Comparison of ENCODE assay signal across 11 cellular contexts in genomic region chr12:5944688-5945070, GRCh38. TPM values are rescaled to one million over a fixed set of nuclear protein-coding genes. Genes with fewer than 3 reads are reported as not detected.
DNase-seq lines count a peak whose midpoint lies in the region; ATAC-seq and TF ChIP-seq lines count a peak whose summit lies in the region.
"Had no signal": no experiment of that assay in that cellular context is flagged by ENCODE, and none has a peak within 500 bp of the region (broad histone marks: within the 10 kb centered on the region; RNA-seq: fewer than 3 reads in every experiment).

No MANE protein-coding gene starts in this region.

- no peak overlapping the region for H3K9ac ChIP-seq in PC-3 (ENCODE audit: low read length)

- intact Hi-C loops in PC-3 (cut with micrococcal nuclease) (no loop called here), prostate gland (cut with DNase I) (no loop called here)

- POLR2A ChIA-PET in BJ (lab: Charles Lee) (no interaction called here), PC-3 (lab: Charles Lee; ENCODE audit: unreplicated experiment) (no interaction called here)

- no peak overlapping the region for H3K27ac ChIP-seq in PC-3 (ENCODE audit: low read length)
- H3K27ac ChIP-seq in prostate gland = no peak overlapping the region

- WGBS in prostate gland = 11% methylated on average over 12 of the region's 12 CpGs

- H3K4me2 ChIP-seq in PC-3 (ENCODE audit: low read length) = peak overlapping the region; percentile 44

- no TSS peak for BruUV-seq in PC-3 (replicated peaks; lab: Mats Ljungman, UMichigan)

- DNase-seq in BJ (ENCODE audit: low read depth) = no peak
- DNase-seq in PC-3 = no peak
- no peak for DNase-seq in fibroblast of villous mesenchyme (ENCODE audit: low read depth)
- DNase-seq in prostate gland (ENCODE audit: low spot score) = no peak
- DNase-seq in C1 segment of cervical spinal cord (lab: John Stamatoyannopoulos, UW) = no peak
- no peak for DNase-seq in NK-92 treated with Interleukin-12 subunit alpha and Interleukin-12 subunit beta, amount 100 ng/mL, for 24 hours (lab: John Stamatoyannopoulos, UW)
- no peak for DNase-seq in NCI-H187 (lab: John Stamatoyannopoulos, UW)
- DNase-seq: activated naive CD4-positive, alpha-beta T cell treated with anti-CD3 and anti-CD28 coated beads, Interleukin-2, amount 10 ng/mL, durations not matched to agents 7 days and 5 days; DMS53; NCI-H524 treated with DMSO at 0.1 percent for 48 hours had no signal

- H3K27me3 ChIP-seq in BJ (ENCODE audit: control insufficient read depth, insufficient read depth, low read length) (peaks cover 18% of the 10 kb centered on the region), PC-3 (ENCODE audit: low read length) (peaks cover 58% of the 10 kb centered on the region), prostate gland (replicated peaks; ENCODE audit: insufficient read depth) (peaks cover 5% of the 10 kb centered on the region)

- no peaks in the 10 kb centered on the region for H4K20me1 ChIP-seq in PC-3 (ENCODE audit: low read length)

- H3K36me3 ChIP-seq in BJ (ENCODE audit: control insufficient read depth, insufficient read depth, low read length) = no peaks in the 10 kb centered on the region
- no peaks in the 10 kb centered on the region for H3K36me3 ChIP-seq in PC-3 (ENCODE audit: low read depth, low read length)
- no peaks in the 10 kb centered on the region for H3K36me3 ChIP-seq in prostate gland

- no peak overlapping the region for H2AFZ ChIP-seq in PC-3 (ENCODE audit: low read length)

- CTCF ChIA-PET in BJ (lab: Yijun Ruan, JAX) = interaction anchor here (0.6 kb wide), 1 partner anchor 239 kb away, joined by 3 read pairs; no protein-coding TSS in a partner anchor
- CTCF ChIA-PET in PC-3 (lab: Charles Lee) = no interaction called here

- no peaks in the 10 kb centered on the region for H3K79me2 ChIP-seq in PC-3 (ENCODE audit: low read length)

- no peak for TF ChIP-seq CTCF in BJ (IDR thresholded peaks at IDR 0.05; ENCODE audit: insufficient read depth, low read depth, low read length)
- no peak for TF ChIP-seq CTCF in PC-3 (conservative IDR thresholded peaks at IDR 0.05; ENCODE audit: low read depth, low read length)
- no peak for TF ChIP-seq CTCF in fibroblast of villous mesenchyme (IDR thresholded peaks at IDR 0.05; ENCODE audit: insufficient read depth, low read depth, low read length)
- no peak for TF ChIP-seq CTCF in prostate gland (IDR thresholded peaks at IDR 0.05)

- H3K4me1 ChIP-seq in PC-3 (ENCODE audit: insufficient read depth, low read length) (no peaks in the 10 kb centered on the region; the same call in 1 of the 2 replicates), prostate gland (replicated peaks) (no peaks in the 10 kb centered on the region)

- no peak for TF ChIP-seq POLR2A in prostate gland (IDR thresholded peaks at IDR 0.05)

- ATAC-seq in PC-3 = no peak
- ATAC-seq in GM19324 (IDR thresholded peaks at IDR 0.05; ENCODE audit: low FRiP score, unreplicated experiment) = no peak

- no peaks in the 10 kb centered on the region for H3K9me2 ChIP-seq in PC-3 (replicated peaks; ENCODE audit: low read length)

- H3F3A ChIP-seq in PC-3 (ENCODE audit: low read length, unreplicated experiment) = no peaks in the 10 kb centered on the region

- H3K9me3 ChIP-seq in PC-3 (ENCODE audit: low read length) = no peaks in the 10 kb centered on the region
- H3K9me3 ChIP-seq in prostate gland = no peaks in the 10 kb centered on the region

- H3K4me3 ChIP-seq in BJ (ENCODE audit: low read depth, low read length) (peak overlapping the region; percentile 39), PC-3 (ENCODE audit: low read length) (peak overlapping the region; percentile 40; the same call in 1 of the 2 replicates), fibroblast of villous mesenchyme (ENCODE audit: low read depth, low read length) (peak overlapping the region; percentile 35), prostate gland (peak overlapping the region; percentile 24 to 31)

RNA-seq across cellular contexts. Expression of gene ANO2, which starts 0.4 kb away (rescaled TPM):
- 0.05 and 0.10 TPM in 2 replicates for polyA plus RNA-seq in BJ (2011; rRNA removed)
- 0.15 TPM in 1 of 2 replicates, not detected in the other for polyA minus RNA-seq in BJ (2011; rRNA and poly(A)+ RNA removed)
- not detected in 2 replicates for total RNA-seq in PC-3 (2014; rRNA removed)
- 0.43 TPM in 1 of 2 replicates, not detected in the other for total RNA-seq in fibroblast of villous mesenchyme
- total RNA-seq in prostate gland = 1 to 10 TPM in 1 of 2 donors, under 1 TPM in 1; 0.64 to 7.0 TPM
